ENCODE assay signal across 14 cellular contexts in the genomic region with DNA sequence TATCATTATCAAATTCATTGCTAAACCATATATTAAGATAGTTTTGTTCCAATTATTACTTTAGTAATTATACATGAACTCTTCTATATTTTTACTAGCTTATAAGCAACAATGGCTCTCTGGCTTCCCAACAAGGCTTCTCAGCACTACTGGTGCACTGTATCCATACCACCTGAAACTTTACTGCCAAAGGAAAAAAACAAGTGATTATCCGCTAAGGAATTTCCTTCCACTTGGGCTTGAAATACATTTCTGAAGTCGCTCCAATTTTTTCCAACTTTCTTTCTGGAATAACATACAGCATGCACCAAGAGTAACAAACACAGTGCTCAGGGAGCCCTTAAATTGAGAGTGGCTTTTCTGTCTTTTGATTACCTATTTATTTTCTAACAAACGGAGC. TPM values are rescaled to one million over a fixed set of nuclear protein-coding genes. Genes with fewer than 3 reads are reported as not detected.
DNase-seq lines count a peak whose midpoint lies in the region; ATAC-seq and TF ChIP-seq lines count a peak whose summit lies in the region.
"Had no signal": no experiment of that assay in that cellular context is flagged by ENCODE, and none has a peak within 500 bp of the region (broad histone marks: within the 10 kb centered on the region; RNA-seq: fewer than 3 reads in every experiment).

No MANE protein-coding gene starts in this region.

- H3K27me3 Mint-ChIP-seq in CD4-positive, CD25-positive, alpha-beta regulatory T cell: peaks cover 5% of the 10 kb centered on the region
- H3K27me3 Mint-ChIP-seq in Calu3 (ENCODE audit: unreplicated experiment): peaks cover 25% of the 10 kb centered on the region
- H3K27me3 Mint-ChIP-seq in activated CD4-positive, alpha-beta memory T cell treated with anti-CD3 and anti-CD28 coated beads, Interleukin-2, amount 10 ng/mL, durations not matched to agents 7 days and 5 days: peaks cover 11% of the 10 kb centered on the region
- peaks cover 11% of the 10 kb centered on the region for H3K27me3 Mint-ChIP-seq in mesothelial cell of epicardium (ENCODE audit: low read depth)

- ATAC-seq in CD4-positive, CD25-positive, alpha-beta regulatory T cell (ENCODE audit: low read depth in 2 of 2): no peak
- ATAC-seq in HG03139 (IDR thresholded peaks at IDR 0.05; ENCODE audit: unreplicated experiment) (no peak), GM21786 (IDR thresholded peaks at IDR 0.05; ENCODE audit: unreplicated experiment) (no peak)

- POLR2A ChIA-PET in activated CD4-positive, alpha-beta memory T cell treated with anti-CD3 and anti-CD28 coated beads, Interleukin-2, amount 10 ng/mL, durations not matched to agents 7 days and 5 days (lab: Charles Lee): interaction anchor here (1.0 to 1.2 kb wide), 3 partner anchors 18 to 66 kb away, joined by 3 read pairs; partner anchors contain the start of gene CFAP20

- H3K27me3 ChIP-seq in CD4-positive, CD25-positive, alpha-beta regulatory T cell (ENCODE audit: control insufficient read depth, insufficient read depth, low read length): no peaks in the 10 kb centered on the region
- H3K27me3 ChIP-seq: BE2C, spleen had no signal

- intact Hi-C loops in Calu3 (cut with micrococcal nuclease; ENCODE audit: unreplicated experiment): loop anchor here (10.0 kb wide), 1 partner anchor 109 kb away; no protein-coding TSS in a partner anchor

- H3K4me1 ChIP-seq in CD4-positive, CD25-positive, alpha-beta regulatory T cell (ENCODE audit: control insufficient read depth, insufficient read depth, low read length, poor library complexity, severe bottlenecking): peaks cover 24% of the 10 kb centered on the region
- H3K4me1 ChIP-seq: BE2C had no signal

- H3K9me3 ChIP-seq in CD4-positive, CD25-positive, alpha-beta regulatory T cell (ENCODE audit: control insufficient read depth in 2 of 2, low read length in 2 of 2): no peaks in the 10 kb centered on the region
- H3K9me3 ChIP-seq: BE2C, spleen had no signal

- H3K27ac Mint-ChIP-seq in CD4-positive, CD25-positive, alpha-beta regulatory T cell: peak overlapping the region in 1 of 3 donors; percentile 32
- H3K27ac Mint-ChIP-seq in Calu3 (ENCODE audit: unreplicated experiment) (no peak overlapping the region), mesothelial cell of epicardium (no peak overlapping the region)
- H3K27ac Mint-ChIP-seq in activated CD4-positive, alpha-beta memory T cell treated with anti-CD3 and anti-CD28 coated beads, Interleukin-2, amount 10 ng/mL, durations not matched to agents 7 days and 5 days: no peak overlapping the region
- H3K27ac Mint-ChIP-seq: dendritic cell treated with granulocyte-macrophage colony-stimulating factor and Interleukin-4, amounts not matched to agents 40 ng/mL and 50 ng/mL, for 4 days had no signal

- TF ChIP-seq CTCF in Calu3 (IDR thresholded peaks at IDR 0.05; ENCODE audit: unreplicated experiment) (no peak), mesothelial cell of epicardium (IDR thresholded peaks at IDR 0.05; ENCODE audit: unreplicated experiment) (no peak)

- H3K4me3 ChIP-seq in CD4-positive, CD25-positive, alpha-beta regulatory T cell (ENCODE audit: low read depth, low read length): no peak overlapping the region

- DNase-seq in CD4-positive, CD25-positive, alpha-beta regulatory T cell: no peak
- DNase-seq in Calu3 (no peak), mesothelial cell of epicardium (ENCODE audit: low spot score in 2 of 2, unreplicated experiment in 2 of 2) (no peak), NCI-H1092 treated with DMSO at 0.1 percent for 48 hours (lab: John Stamatoyannopoulos, UW) (no peak), OCI-M1 (lab: John Stamatoyannopoulos, UW) (no peak)
- DNase-seq in activated CD4-positive, alpha-beta memory T cell treated with anti-CD3 and anti-CD28 coated beads, Interleukin-2, amount 10 ng/mL, durations not matched to agents 7 days and 5 days: no peak
- DNase-seq: BE2C, head of caudate nucleus, NCI-H1105 treated with DMSO at 0.1 percent for 48 hours, NCI-H226, spleen had no signal

- BruUV-seq in Calu3 (replicated peaks; lab: Mats Ljungman, UMichigan): no TSS peak

- H3K4me1 Mint-ChIP-seq in CD4-positive, CD25-positive, alpha-beta regulatory T cell: peaks cover 35 to 67% (median 43%) of the 10 kb centered on the region in 4 donors
- H3K4me1 Mint-ChIP-seq in Calu3 (ENCODE audit: low read depth, unreplicated experiment) (peaks cover 21% of the 10 kb centered on the region), mesothelial cell of epicardium (peaks cover 16% of the 10 kb centered on the region)
- peaks cover 53% of the 10 kb centered on the region for H3K4me1 Mint-ChIP-seq in activated CD4-positive, alpha-beta memory T cell treated with anti-CD3 and anti-CD28 coated beads, Interleukin-2, amount 10 ng/mL, durations not matched to agents 7 days and 5 days

- H3K36me3 Mint-ChIP-seq in CD4-positive, CD25-positive, alpha-beta regulatory T cell: peaks cover 36% of the 10 kb centered on the region
- H3K36me3 Mint-ChIP-seq in Calu3 (ENCODE audit: insufficient read depth, unreplicated experiment) (peaks cover 58% of the 10 kb centered on the region), mesothelial cell of epicardium (peaks cover 23% of the 10 kb centered on the region)
- peaks cover 57% of the 10 kb centered on the region for H3K36me3 Mint-ChIP-seq in activated CD4-positive, alpha-beta memory T cell treated with anti-CD3 and anti-CD28 coated beads, Interleukin-2, amount 10 ng/mL, durations not matched to agents 7 days and 5 days (ENCODE audit: low read depth)

- H3K4me3 Mint-ChIP-seq in CD4-positive, CD25-positive, alpha-beta regulatory T cell: peak overlapping the region; percentile 70 to 96 (median 90)
- peak overlapping the region; percentile 93 for H3K4me3 Mint-ChIP-seq in Calu3 (ENCODE audit: low read depth, unreplicated experiment)
- H3K4me3 Mint-ChIP-seq in activated CD4-positive, alpha-beta memory T cell treated with anti-CD3 and anti-CD28 coated beads, Interleukin-2, amount 10 ng/mL, durations not matched to agents 7 days and 5 days: peak overlapping the region; percentile 80
- peak overlapping the region; percentile 81 for H3K4me3 Mint-ChIP-seq in mesothelial cell of epicardium
- H3K4me3 Mint-ChIP-seq: dendritic cell treated with granulocyte-macrophage colony-stimulating factor and Interleukin-4, amounts not matched to agents 40 ng/mL and 50 ng/mL, for 4 days had no signal

- CTCF ChIA-PET in Calu3 (lab: Charles Lee): interaction anchor here (1.6 kb wide), 1 partner anchor 292 kb away, joined by 4 read pairs; no protein-coding TSS in a partner anchor
- CTCF ChIA-PET in activated CD4-positive, alpha-beta memory T cell treated with anti-CD3 and anti-CD28 coated beads, Interleukin-2, amount 10 ng/mL, durations not matched to agents 7 days and 5 days (lab: Charles Lee): interaction anchor here (0.5 to 1.9 kb wide), 4 partner anchors 10 to 66 kb away, joined by 3 to 6 read pairs (median 3); partner anchors contain the start of gene CFAP20

- H3K36me3 ChIP-seq in CD4-positive, CD25-positive, alpha-beta regulatory T cell (ENCODE audit: control insufficient read depth, insufficient read depth, low read length): peaks cover 42% of the 10 kb centered on the region

- no peaks in the 10 kb centered on the region for H3K9me3 Mint-ChIP-seq in CD4-positive, CD25-positive, alpha-beta regulatory T cell
- H3K9me3 Mint-ChIP-seq in Calu3 (ENCODE audit: low read depth, unreplicated experiment): no peaks in the 10 kb centered on the region
- no peaks in the 10 kb centered on the region for H3K9me3 Mint-ChIP-seq in activated CD4-positive, alpha-beta memory T cell treated with anti-CD3 and anti-CD28 coated beads, Interleukin-2, amount 10 ng/mL, durations not matched to agents 7 days and 5 days
- no peaks in the 10 kb centered on the region for H3K9me3 Mint-ChIP-seq in mesothelial cell of epicardium
- H3K9me3 Mint-ChIP-seq: dendritic cell treated with granulocyte-macrophage colony-stimulating factor and Interleukin-4, amounts not matched to agents 40 ng/mL and 50 ng/mL, for 4 days had no signal

- no peak overlapping the region for H3K27ac ChIP-seq in CD4-positive, CD25-positive, alpha-beta regulatory T cell (ENCODE audit: insufficient read depth, low read length, poor library complexity, severe bottlenecking)
- H3K27ac ChIP-seq: spleen had no signal

RNA-seq across cellular contexts. Expression of gene CSNK2A2, which starts 2.1 kb away (rescaled TPM):
- total RNA-seq in CD4-positive, CD25-positive, alpha-beta regulatory T cell: 57.3 TPM
- polyA plus RNA-seq in CD4-positive, CD25-positive, alpha-beta regulatory T cell: 10 to 100 TPM in 2 of 4 donors, 1 to 10 TPM in 2; 7.9 to 11.6 (median 9.6) TPM
- total RNA-seq in Calu3 (2022): 81.6 and 85.9 TPM in 2 replicates
- 10 to 100 TPM; 67.5 to 67.9 TPM for total RNA-seq in activated CD4-positive, alpha-beta memory T cell treated with anti-CD3 and anti-CD28 coated beads, Interleukin-2, amount 10 ng/mL, durations not matched to agents 7 days and 5 days
- 76.8 to 80.9 TPM (median 79.3 TPM) in 3 replicates for total RNA-seq in mesothelial cell of epicardium
